Comparison of ENCODE assay signal across 15 cellular contexts in the genomic region with DNA sequence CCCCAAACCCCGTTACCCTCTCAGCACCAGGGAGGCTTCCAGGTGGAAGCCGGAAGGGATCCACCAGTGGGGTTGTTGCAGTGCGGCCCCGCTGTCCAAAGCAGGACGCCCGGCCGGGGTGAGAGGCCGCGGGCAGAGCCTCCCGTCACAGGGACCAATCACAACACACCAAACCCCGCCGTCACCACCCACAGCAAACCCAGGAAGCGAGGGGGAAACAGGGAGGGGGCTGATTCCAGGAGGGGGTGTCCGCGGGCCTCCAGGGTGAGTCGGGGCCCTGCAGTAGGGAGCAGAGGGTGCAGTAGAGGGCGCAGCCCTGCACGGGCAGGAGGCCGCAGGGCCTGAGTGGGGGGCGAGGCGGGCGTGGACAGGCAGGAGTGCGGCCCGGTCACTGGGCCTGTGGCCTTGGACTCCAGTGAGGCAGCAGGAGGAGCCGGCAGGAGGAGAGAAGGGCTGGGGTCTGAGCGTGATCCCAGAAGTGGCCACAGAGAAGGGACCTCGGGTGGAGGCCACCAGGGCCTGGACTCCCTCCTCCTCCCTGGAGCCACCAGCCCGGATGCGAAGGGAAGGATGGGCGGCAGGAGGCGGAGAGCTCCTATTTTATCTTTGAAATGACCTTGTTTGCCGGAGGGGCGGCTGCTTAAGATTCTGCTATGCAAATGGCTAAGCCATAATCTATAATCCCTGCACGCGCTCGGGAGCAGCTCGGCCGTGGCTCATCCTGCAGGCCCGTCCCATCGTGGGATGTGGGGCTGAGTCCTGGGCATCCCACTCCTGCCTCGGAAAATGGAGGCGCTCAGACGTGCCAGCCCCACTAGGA.
"Had no signal": no experiment of that assay in that cellular context is flagged by ENCODE, and none has a peak within 500 bp of the region (broad histone marks: within the 10 kb centered on the region; RNA-seq: fewer than 3 reads in every experiment).

No MANE protein-coding gene starts in this region.

- H3K27ac ChIP-seq: ascending aorta, parathyroid adenoma, skin epidermis, upper lobe of right lung had no signal

- H3K4me3 ChIP-seq: ascending aorta, lung, skin epidermis, upper lobe of right lung had no signal

- H3K9me3 ChIP-seq: ascending aorta, upper lobe of right lung had no signal

- H3K4me1 Mint-ChIP-seq: neural crest cell had no signal

- H3K9ac ChIP-seq: parathyroid adenoma had no signal

- H3K9me3 Mint-ChIP-seq: activated naive CD4-positive, alpha-beta T cell treated with anti-CD3 and anti-CD28 coated beads for 36 hours; activated T-helper 2 cell treated with anti-CD3 and anti-CD28 coated beads, Interferon-gamma antibody, Interleukin-2, Interleukin-4, amounts not matched to agents 10 μg/mL and 5 μg/mL and 100 μg/mL, durations not matched to agents 14 hours and 24 hours and 36 hours; mesothelial cell of epicardium; neural crest cell; stimulated activated naive CD8-positive, alpha-beta T cell treated with anti-CD3 and anti-CD28 coated beads, Interleukin-15, Interleukin-2, amounts not matched to agents 100 ng/mL and 50 ng/mL, for 24 hours had no signal

- H3K27ac Mint-ChIP-seq: activated naive CD4-positive, alpha-beta T cell treated with anti-CD3 and anti-CD28 coated beads for 36 hours; activated T-helper 2 cell treated with anti-CD3 and anti-CD28 coated beads, Interferon-gamma antibody, Interleukin-2, Interleukin-4, amounts not matched to agents 10 μg/mL and 5 μg/mL and 100 μg/mL, durations not matched to agents 14 hours and 24 hours and 36 hours; stimulated activated naive CD8-positive, alpha-beta T cell treated with anti-CD3 and anti-CD28 coated beads, Interleukin-15, Interleukin-2, amounts not matched to agents 100 ng/mL and 50 ng/mL, for 24 hours; T-helper 17 cell had no signal

- H3K4me1 ChIP-seq: ascending aorta, parathyroid adenoma, upper lobe of right lung had no signal

- H3K27me3 Mint-ChIP-seq: stimulated activated naive CD8-positive, alpha-beta T cell treated with anti-CD3 and anti-CD28 coated beads, Interleukin-15, Interleukin-2, amounts not matched to agents 100 ng/mL and 50 ng/mL, for 24 hours; T-helper 17 cell had no signal

- H3K27me3 ChIP-seq: ascending aorta, upper lobe of right lung had no signal

- H3K36me3 Mint-ChIP-seq: mesothelial cell of epicardium had no signal

- H2AFZ ChIP-seq: parathyroid adenoma had no signal

- DNase-seq: activated CD4-positive, alpha-beta T cell treated with anti-CD3 and anti-CD28 coated beads, Interleukin-2, amount 50 U/mL, for 4 hours; activated CD4-positive, CD25-positive, alpha-beta regulatory T cell treated with anti-CD3 and anti-CD28 coated beads, Interleukin-2, amount 50 U/mL, for 72 hours; activated naive CD4-positive, alpha-beta T cell treated with anti-CD3 and anti-CD28 coated beads for 36 hours; islet precursor cell; stimulated activated CD4-positive, alpha-beta T cell treated with anti-CD3 and anti-CD28 coated beads, Interleukin-4, amount 100 ng/mL, for 24 hours; T-helper 17 cell; upper lobe of right lung had no signal

- H3K36me3 ChIP-seq: ascending aorta, upper lobe of right lung had no signal

- H3K4me3 Mint-ChIP-seq: activated naive CD4-positive, alpha-beta T cell treated with anti-CD3 and anti-CD28 coated beads for 36 hours; mesothelial cell of epicardium; neural crest cell; stimulated activated naive CD8-positive, alpha-beta T cell treated with anti-CD3 and anti-CD28 coated beads, Interleukin-15, Interleukin-2, amounts not matched to agents 100 ng/mL and 50 ng/mL, for 24 hours had no signal

- ATAC-seq: T-helper 17 cell, upper lobe of right lung had no signal
